Comparison of ENCODE assay signal across 8 cellular contexts in genomic region chr4:10457255-10457801, GRCh38. TPM values are rescaled to one million over a fixed set of nuclear protein-coding genes. Genes with fewer than 3 reads are reported as not detected.
DNase-seq lines count a peak whose midpoint lies in the region; ATAC-seq, FAIRE-seq and TF ChIP-seq lines count a peak whose summit lies in the region.

Gene ZNF518B, minus strand, starts transcription at chr4:10457426. Its CDS starts 11,098 bp downstream, at chr4:10446328.

- dilution Hi-C loops in keratinocyte (cut with MboI; ENCODE audit: extremely low pct_ligation_motif_present, low sequenced_read_pairs), result no loop called here

- POLR2A ChIA-PET in Caco-2 (lab: Charles Lee), result no interaction called here

- peak within 1 kb of the TSS; percentile 68 for H3K9ac ChIP-seq in keratinocyte (ENCODE audit: control insufficient read depth, extremely low read depth, insufficient read depth, low read length)

- H3K4me1 Mint-ChIP-seq in Caco-2 (ENCODE audit: low read depth, unreplicated experiment), result no peaks in the 10 kb centered on the region

- peak; percentile 97 for DNase-seq in GM03348 (ENCODE audit: low spot score)
- DNase-seq in LNCaP clone FGC (ENCODE audit: low read depth), result no peak
- peak; percentile 60 to 70 (median 66) for DNase-seq in activated CD4-positive, CD25-positive, alpha-beta regulatory T cell (lab: John Stamatoyannopoulos, UW)
- DNase-seq in central memory CD4-positive, alpha-beta T cell, result peak; percentile 84
- peak; percentile 4 for DNase-seq in keratinocyte (ENCODE audit: low read depth, low spot score)
- DNase-seq in stimulated activated CD4-positive, alpha-beta T cell treated with anti-CD3 and anti-CD28 coated beads, Interleukin-15, amount 100 ng/mL, for 24 hours, result peak; percentile 82
- no peak for DNase-seq in Caco-2

- H3K4me3 Mint-ChIP-seq in Caco-2 (ENCODE audit: unreplicated experiment), result no peak within 1 kb of the TSS

- FAIRE-seq in keratinocyte (lab: Jason Lieb, UNC), result no peak

- H4K20me1 ChIP-seq in keratinocyte (ENCODE audit: control insufficient read depth, extremely low read depth, insufficient read depth, low read length), result no peaks in the 10 kb centered on the region

- H3K27me3 Mint-ChIP-seq in Caco-2 (ENCODE audit: insufficient read depth, unreplicated experiment), result no peaks in the 10 kb centered on the region

- ATAC-seq in GM21786 (IDR thresholded peaks at IDR 0.05; ENCODE audit: unreplicated experiment), result peak; percentile 67

- peaks cover 9 to 18% of the 10 kb centered on the region in 2 experiments for H3K36me3 ChIP-seq in keratinocyte (ENCODE audit: control insufficient read depth in 2 of 2, extremely low read depth in 1 of 2, insufficient read depth in 2 of 2, low read length in 2 of 2)
- no peaks in the 10 kb centered on the region for H3K36me3 ChIP-seq in Caco-2 (ENCODE audit: control insufficient read depth, insufficient read depth, low read length)

- H3K4me1 ChIP-seq in keratinocyte (ENCODE audit: control insufficient read depth, extremely low read depth, insufficient read depth, low read length) (peaks cover 20% of the 10 kb centered on the region), Caco-2 (no peaks in the 10 kb centered on the region)

- peaks cover 22% of the 10 kb centered on the region for H3K79me2 ChIP-seq in keratinocyte (ENCODE audit: control insufficient read depth, insufficient read depth, low read length)

- no peak within 1 kb of the TSS for H3K27ac Mint-ChIP-seq in Caco-2 (ENCODE audit: unreplicated experiment)

- peak within 1 kb of the TSS; percentile 51 for H3K4me3 ChIP-seq in LNCaP clone FGC (ENCODE audit: low read depth, low read length)
- peak within 1 kb of the TSS; percentile 56 to 70 (median 67) for H3K4me3 ChIP-seq in keratinocyte (ENCODE audit: control insufficient read depth in 2 of 3, extremely low read depth in 1 of 3, insufficient read depth in 2 of 3, low read depth in 1 of 3, low read length in 3 of 3)
- no peak within 1 kb of the TSS for H3K4me3 ChIP-seq in Caco-2 (ENCODE audit: low read depth, low read length)

- peak within 1 kb of the TSS; percentile 66 for H3K4me2 ChIP-seq in keratinocyte (ENCODE audit: control insufficient read depth, extremely low read depth, insufficient read depth, low read depth, low read length)

- no TSS peak for BruUV-seq in Caco-2 (replicated peaks; lab: Mats Ljungman, UMichigan)

- CTCF ChIA-PET in Caco-2 (lab: Charles Lee), result interaction anchor here (0.6 kb wide), 1 partner anchor 1572 kb away, joined by 3 read pairs; no protein-coding TSS in a partner anchor

- peaks cover 14% of the 10 kb centered on the region for H3K9me3 Mint-ChIP-seq in Caco-2 (ENCODE audit: unreplicated experiment)

- intact Hi-C loops in Caco-2 (cut with micrococcal nuclease; ENCODE audit: unreplicated experiment), result no loop called here

- no peaks in the 10 kb centered on the region for H3K36me3 Mint-ChIP-seq in Caco-2 (ENCODE audit: insufficient read depth, unreplicated experiment)

- peak within 1 kb of the TSS; percentile 49 for H3K27ac ChIP-seq in keratinocyte (ENCODE audit: control insufficient read depth, insufficient read depth, low read length)

- H3K27me3 ChIP-seq in keratinocyte (ENCODE audit: control insufficient read depth, extremely low read depth, insufficient read depth, low read length) (peaks cover 12% of the 10 kb centered on the region), Caco-2 (replicated peaks; ENCODE audit: control insufficient read depth, insufficient read depth, low read length) (no peaks in the 10 kb centered on the region)

- H3K9me3 ChIP-seq in keratinocyte (ENCODE audit: control insufficient read depth, low read depth, low read length), result peaks cover 4% of the 10 kb centered on the region
- H3K9me3 ChIP-seq in Caco-2, result no peaks in the 10 kb centered on the region

- no peaks in the 10 kb centered on the region for H3K9me1 ChIP-seq in keratinocyte (ENCODE audit: control insufficient read depth, extremely low read depth, insufficient read depth, low read length)

- H2AFZ ChIP-seq in keratinocyte (ENCODE audit: control insufficient read depth, low read length), result peak within 1 kb of the TSS; percentile 92

- TF ChIP-seq CTCF in LNCaP clone FGC (IDR thresholded peaks at IDR 0.05; ENCODE audit: control insufficient read depth, extremely low read depth, insufficient read depth) (no peak), keratinocyte (optimal IDR thresholded peaks at IDR 0.05 in 1 of 3, IDR thresholded peaks at IDR 0.05 in 1 of 3, conservative IDR thresholded peaks at IDR 0.05 in 1 of 3; ENCODE audit: extremely low read depth in 1 of 3, insufficient read depth in 2 of 3, low read length in 3 of 3) (no peak), Caco-2 (IDR thresholded peaks at IDR 0.05; ENCODE audit: insufficient read depth in 1 of 2, low read depth in 1 of 2, low read length in 1 of 2, severe bottlenecking in 1 of 2, unreplicated experiment in 1 of 2) (no peak)

RNA-seq across cellular contexts. Expression of gene ZNF518B, which starts in this region (rescaled TPM):
- polyA plus RNA-seq in keratinocyte, result 10.9 to 14.2 TPM (median 14.2 TPM) in 3 replicates
- 7.9 TPM for polyA plus RNA-seq in keratinocyte (2011; ENCODE audit: low read depth)
- polyA plus RNA-seq in keratinocyte (2011; cell fraction: cytosol; rRNA removed), result 5.2 and 11.1 TPM in 2 replicates
- polyA plus RNA-seq in keratinocyte (2011; cell fraction: nucleus; rRNA removed), result 13.6 and 17.9 TPM in 2 replicates
- polyA plus RNA-seq in keratinocyte (2012; ENCODE audit: low replicate concordance), result 6.5 and 11.0 TPM in 2 replicates
- polyA minus RNA-seq in keratinocyte, result 10.8 to 42.9 TPM (median 27.9 TPM) in 3 replicates
- polyA minus RNA-seq in keratinocyte (2011; cell fraction: cytosol; rRNA and poly(A)+ RNA removed), result 22.8 TPM
- 28.5 and 44.3 TPM in 2 replicates for polyA minus RNA-seq in keratinocyte (2011; cell fraction: nucleus; rRNA and poly(A)+ RNA removed)
- not detected in 2 replicates for total RNA-seq in Caco-2 (2022)

Comparison
In these comparisons a context has a peak if more than half of its experiments do, and no peak if none do; other contexts are left out.
1. DNase-seq: peak in GM03348 (single experiment), activated CD4-positive, CD25-positive, alpha-beta regulatory T cell (4 of 4), central memory CD4-positive, alpha-beta T cell (single experiment), keratinocyte (single experiment) and stimulated activated CD4-positive, alpha-beta T cell treated with anti-CD3 and anti-CD28 coated beads, Interleukin-15, amount 100 ng/mL, for 24 hours (single experiment); none in LNCaP clone FGC (single experiment) and Caco-2 (0 of 2).